11 cellular contexts compared by ENCODE assay signal in the genomic region with DNA sequence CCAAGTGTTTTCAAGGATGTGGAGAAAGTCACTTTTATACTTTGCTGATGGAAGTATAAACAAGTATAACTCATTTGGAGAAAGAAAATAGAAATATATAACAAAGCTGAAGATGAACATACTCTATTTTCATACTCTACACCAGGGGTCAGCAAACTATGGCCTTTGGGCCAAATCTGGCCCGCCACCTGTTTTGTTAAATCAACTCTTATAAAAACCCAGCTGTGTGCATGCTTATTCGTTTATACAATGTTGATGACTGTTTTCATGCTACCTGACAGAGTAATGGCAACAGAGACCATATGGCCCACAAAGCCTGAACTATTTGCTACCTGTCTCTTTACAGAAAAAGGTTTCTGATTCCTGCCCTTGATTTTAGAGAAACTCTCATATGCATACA.
DNase-seq lines count a peak whose midpoint lies in the region; ATAC-seq and TF ChIP-seq lines count a peak whose summit lies in the region.
"Had no signal": no experiment of that assay in that cellular context is flagged by ENCODE, and none has a peak within 500 bp of the region (broad histone marks: within the 10 kb centered on the region; RNA-seq: fewer than 3 reads in every experiment).

No MANE protein-coding gene starts in this region.

- H3K27me3 ChIP-seq in IMR-90 (ENCODE audit: control insufficient read depth, insufficient read depth, low read length): no peaks in the 10 kb centered on the region
- H3K27me3 ChIP-seq in SK-N-SH (ENCODE audit: insufficient read depth): no peaks in the 10 kb centered on the region
- H3K27me3 ChIP-seq in liver (ENCODE audit: control insufficient read depth in 4 of 4, insufficient read depth in 4 of 4, low read length in 3 of 4): no peaks in the 10 kb centered on the region

- no peak overlapping the region for H2BK15ac ChIP-seq in IMR-90 (ENCODE audit: low read depth, low read length)

- no TSS peak for BruUV-seq in Calu3 (replicated peaks; lab: Mats Ljungman, UMichigan)
- no TSS peak for BruUV-seq in IMR-90 (replicated peaks; lab: Mats Ljungman, UMichigan)

- H2AK9ac ChIP-seq in IMR-90 (replicated peaks; ENCODE audit: low read depth, low read length, poor library complexity): no peak overlapping the region

- no peak overlapping the region for H4K91ac ChIP-seq in IMR-90 (ENCODE audit: insufficient read depth, low read depth, low read length)

- dilution Hi-C loops in IMR-90 (cut with HindIII; ENCODE audit: low sequenced_read_pairs, unreplicated experiment): no loop called here

- no peak overlapping the region for H3K27ac ChIP-seq in IMR-90 (ENCODE audit: insufficient read depth, low read length)
- H3K27ac ChIP-seq in SK-N-SH (ENCODE audit: low read depth in 2 of 2, low read length in 1 of 2): no peak overlapping the region
- H3K27ac ChIP-seq in liver (ENCODE audit: low read depth in 1 of 2, low read length in 2 of 2): no peak overlapping the region

- no peak for TF ChIP-seq EP300 in SK-N-SH (IDR thresholded peaks at IDR 0.05; ENCODE audit: borderline replicate concordance in 1 of 2, low read depth in 1 of 2, low read length in 1 of 2)

- H3F3A ChIP-seq in SK-N-SH (replicated peaks; ENCODE audit: insufficient read depth): no peaks in the 10 kb centered on the region

- H3K56ac ChIP-seq in IMR-90 (ENCODE audit: extremely low read depth, insufficient read depth, low read length): no peak overlapping the region

- H3K23ac ChIP-seq in IMR-90 (ENCODE audit: low read depth, low read length): no peak overlapping the region

- H2BK20ac ChIP-seq in IMR-90 (ENCODE audit: low read depth, low read length): no peak overlapping the region

- no peak for TF ChIP-seq POLR2A in IMR-90 (IDR thresholded peaks at IDR 0.05; ENCODE audit: low read depth, low read length)

- no peak overlapping the region for H3K27ac Mint-ChIP-seq in Calu3 (ENCODE audit: unreplicated experiment)

- no peaks in the 10 kb centered on the region for H3K9me2 ChIP-seq in SK-N-SH

- no peak overlapping the region for H2AK5ac ChIP-seq in IMR-90 (ENCODE audit: low read depth, low read length)

- H3K4ac ChIP-seq in IMR-90 (ENCODE audit: low read depth, low read length): no peak overlapping the region

- no peaks in the 10 kb centered on the region for H3K27me3 Mint-ChIP-seq in Calu3 (ENCODE audit: unreplicated experiment)
- H3K27me3 Mint-ChIP-seq: central memory CD8-positive, alpha-beta T cell had no signal

- H2BK5ac ChIP-seq in IMR-90 (ENCODE audit: low read depth, low read length, poor library complexity, severe bottlenecking): no peak overlapping the region

- no peaks in the 10 kb centered on the region for H4K20me1 ChIP-seq in IMR-90 (ENCODE audit: insufficient read depth, low read length)
- H4K20me1 ChIP-seq in SK-N-SH (ENCODE audit: insufficient read depth): no peaks in the 10 kb centered on the region

- 0 out of 2 replicates have a peak, but pooled peaks have one; percentile 9 for TF ChIP-seq RAD21 in IMR-90 (IDR thresholded peaks at IDR 0.05; ENCODE audit: low read length)
- TF ChIP-seq RAD21 in SK-N-SH (IDR thresholded peaks at IDR 0.05; ENCODE audit: low read length): peak; percentile 73
- peak; percentile 75 to 78 for TF ChIP-seq RAD21 in liver (IDR thresholded peaks at IDR 0.05)

- peak; percentile 12 for DNase-seq in Calu3
- DNase-seq in IMR-90: no peak
- no peak for DNase-seq in SK-N-SH
- no peak for DNase-seq in KBM-7
- DNase-seq in stimulated activated CD4-positive, alpha-beta T cell treated with anti-CD3 and anti-CD28 coated beads, Interleukin-1b, Interleukin-23, amount 100 ng/mL, for 48 hours: no peak
- DNase-seq in NCI-H1436 (lab: John Stamatoyannopoulos, UW): no peak
- DNase-seq: NCI-H187, T1000 had no signal

- H3K4me2 ChIP-seq in IMR-90 (ENCODE audit: low read depth, low read length): no peak overlapping the region
- no peak overlapping the region for H3K4me2 ChIP-seq in SK-N-SH

- H3K9ac ChIP-seq in IMR-90 (ENCODE audit: low read depth, low read length): no peak overlapping the region
- no peak overlapping the region for H3K9ac ChIP-seq in SK-N-SH
- no peak overlapping the region for H3K9ac ChIP-seq in liver (ENCODE audit: low read depth in 1 of 2, low read length in 2 of 2)

- POLR2A ChIA-PET in IMR-90 (lab: Charles Lee; ENCODE audit: unreplicated experiment) (no interaction called here), SK-N-SH (lab: Yijun Ruan, JAX) (no interaction called here)

- WGBS in IMR-90 (ENCODE audit: extremely low coverage in 2 of 2, insufficient read length in 1 of 2), 2 experiments: 80% methylated on average over 1 of the region's 2 CpGs; no CpG with 5 or more reads in 1 of the 2 experiments
- WGBS in SK-N-SH (ENCODE audit: low lambda C conversion rate): 50% methylated on average over 2 of the region's 2 CpGs
- WGBS in liver: 61% methylated on average over 2 of the region's 2 CpGs

- H3K79me1 ChIP-seq in IMR-90 (ENCODE audit: low read depth in 1 of 2, low read length in 2 of 2): no peaks in the 10 kb centered on the region

- no peak overlapping the region for H4K8ac ChIP-seq in IMR-90 (ENCODE audit: low read depth in 2 of 2, low read length in 2 of 2)

- no peak overlapping the region for H3K4me3 ChIP-seq in IMR-90 (ENCODE audit: insufficient read depth, low read depth, low read length)
- H3K4me3 ChIP-seq in SK-N-SH (ENCODE audit: low read depth in 2 of 2, low read length in 1 of 2): no peak overlapping the region
- no peak overlapping the region for H3K4me3 ChIP-seq in liver (ENCODE audit: low read depth in 1 of 3, low read length in 3 of 3)

- H3K4me1 ChIP-seq in IMR-90 (ENCODE audit: control insufficient read depth, insufficient read depth, low read length) (no peaks in the 10 kb centered on the region), SK-N-SH (ENCODE audit: control insufficient read depth in 1 of 2, insufficient read depth in 2 of 2, low read depth in 1 of 2, low read length in 1 of 2) (no peaks in the 10 kb centered on the region), liver (ENCODE audit: control insufficient read depth in 4 of 4, insufficient read depth in 4 of 4, low read length in 3 of 4) (no peaks in the 10 kb centered on the region)

- H3K9me3 Mint-ChIP-seq in Calu3 (ENCODE audit: low read depth, unreplicated experiment): no peaks in the 10 kb centered on the region
- H3K9me3 Mint-ChIP-seq: central memory CD8-positive, alpha-beta T cell had no signal

- H3K79me2 ChIP-seq in SK-N-SH (ENCODE audit: insufficient read depth): no peaks in the 10 kb centered on the region

- no peaks in the 10 kb centered on the region for H3K9me3 ChIP-seq in IMR-90 (ENCODE audit: control insufficient read depth, insufficient read depth, low read length)
- no peaks in the 10 kb centered on the region for H3K9me3 ChIP-seq in SK-N-SH
- H3K9me3 ChIP-seq in liver (ENCODE audit: control insufficient read depth in 4 of 4, low read length in 3 of 4): no peaks in the 10 kb centered on the region

- no peak overlapping the region for H2BK120ac ChIP-seq in IMR-90 (ENCODE audit: low read depth, low read length)

- in situ Hi-C loops in IMR-90 (cut with MboI; ENCODE audit: low sequenced_read_pairs): no loop called here
- in situ Hi-C loops in KBM-7 (cut with MboI; ENCODE audit: low pct_unique_long_range_greater_than_20kb, low sequenced_read_pairs): no loop called here

- ATAC-seq in IMR-90 (ENCODE audit: low read depth) (no peak), GM18873 (IDR thresholded peaks at IDR 0.05; ENCODE audit: low FRiP score, unreplicated experiment) (no peak)

- no peak overlapping the region for H4K5ac ChIP-seq in IMR-90 (ENCODE audit: low read depth, low read length)

- H3K4me3 Mint-ChIP-seq in Calu3 (ENCODE audit: low read depth, unreplicated experiment): no peak overlapping the region
- H3K4me3 Mint-ChIP-seq: central memory CD8-positive, alpha-beta T cell had no signal

- no peak overlapping the region for H3K14ac ChIP-seq in IMR-90 (replicated peaks; ENCODE audit: low read depth, low read length)

- H2AFZ ChIP-seq in IMR-90 (replicated peaks; ENCODE audit: low read length, poor library complexity) (no peak overlapping the region), SK-N-SH (ENCODE audit: low read depth) (no peak overlapping the region)

- H3K18ac ChIP-seq in IMR-90 (ENCODE audit: low read depth, low read length): no peak overlapping the region

- intact Hi-C loops in Calu3 (cut with micrococcal nuclease; ENCODE audit: unreplicated experiment): loop anchor here (1.0 to 10.0 kb wide), 2 partner anchors 169 to 616 kb away; no protein-coding TSS in a partner anchor
- intact Hi-C loops in IMR-90 (cut with micrococcal nuclease): loop anchor here (5.0 kb wide), 1 partner anchor 57 kb away; no protein-coding TSS in a partner anchor

- no peaks in the 10 kb centered on the region for H3K36me3 ChIP-seq in IMR-90 (ENCODE audit: control insufficient read depth, insufficient read depth, low read length)
- no peaks in the 10 kb centered on the region for H3K36me3 ChIP-seq in SK-N-SH (replicated peaks in 1 of 2; ENCODE audit: control insufficient read depth in 1 of 2, insufficient read depth in 2 of 2, low read length in 1 of 2)
- no peaks in the 10 kb centered on the region for H3K36me3 ChIP-seq in liver (ENCODE audit: control insufficient read depth in 4 of 4, insufficient read depth in 3 of 4, low read depth in 1 of 4, low read length in 3 of 4)

- no peaks in the 10 kb centered on the region for H3K36me3 Mint-ChIP-seq in Calu3 (ENCODE audit: insufficient read depth, unreplicated experiment)

- CTCF ChIA-PET in Calu3 (lab: Charles Lee) (no interaction called here), IMR-90 (lab: Yijun Ruan, JAX) (interaction anchor here (0.8 kb wide), 1 partner anchor 168 kb away, joined by 4 read pairs; no protein-coding TSS in a partner anchor), SK-N-SH (lab: Yijun Ruan, JAX) (interaction anchor here (0.6 to 1.3 kb wide), 8 partner anchors 162 to 611 kb away, joined by 3 to 6 read pairs (median 4); no protein-coding TSS in a partner anchor)

- H3K9me1 ChIP-seq in IMR-90 (ENCODE audit: insufficient read depth, low read length): no peaks in the 10 kb centered on the region

- no peaks in the 10 kb centered on the region for H3K4me1 Mint-ChIP-seq in Calu3 (ENCODE audit: low read depth, unreplicated experiment)
- H3K4me1 Mint-ChIP-seq: central memory CD8-positive, alpha-beta T cell had no signal

- no peak for TF ChIP-seq CTCF in Calu3 (IDR thresholded peaks at IDR 0.05; ENCODE audit: unreplicated experiment)
- TF ChIP-seq CTCF in IMR-90 (conservative IDR thresholded peaks at IDR 0.05; ENCODE audit: low read depth, low read length): 0 out of 2 replicates have a peak, but pooled peaks have one; percentile 2
- TF ChIP-seq CTCF in SK-N-SH (IDR thresholded peaks at IDR 0.05): peak; percentile 61
- TF ChIP-seq CTCF in liver (IDR thresholded peaks at IDR 0.05; ENCODE audit: low read depth, low read length, missing input control): peak; percentile 30

TF ChIP-seq in IMR-90, 13 proteins besides CTCF, POLR2A, EP300 and RAD21 (continues in another document):
- no peak for TF ChIP-seq MAFK (IDR thresholded peaks at IDR 0.05; ENCODE audit: low read depth, low read length)
- TF ChIP-seq FOS (IDR thresholded peaks at IDR 0.05; ENCODE audit: low read depth, low read length): no peak

TF ChIP-seq in liver, 16 proteins besides CTCF, POLR2A, EP300 and RAD21 (continues in another document):
- TF ChIP-seq NR2F2 (IDR thresholded peaks at IDR 0.05) (no peak), EGR1 (IDR thresholded peaks at IDR 0.05; ENCODE audit: low read depth in 2 of 2) (no peak), FOXA2 (IDR thresholded peaks at IDR 0.05) (no peak)
